Comparison of ENCODE assay signal across 22 cellular contexts in genomic region chr22:19517171-19517500, GRCh38. TPM values are rescaled to one million over a fixed set of nuclear protein-coding genes. Genes with fewer than 3 reads are reported as not detected.
"Had no signal": no experiment of that assay in that cellular context is flagged by ENCODE, and none has a peak within 500 bp of the region (broad histone marks: within the 10 kb centered on the region; RNA-seq: fewer than 3 reads in every experiment).

No MANE protein-coding gene starts in this region.

- H3K27ac ChIP-seq: esophagus squamous epithelium, gastroesophageal sphincter, left lung, lower lobe of right lung, right atrium auricular region, sigmoid colon, skin epidermis, suprapubic skin, thyroid gland, upper lobe of left lung, vagina had no signal

- H3K27ac Mint-ChIP-seq: naive B cell, nephron progenitor cell had no signal

- H3K4me1 Mint-ChIP-seq: naive B cell had no signal

- FAIRE-seq: keratinocyte had no signal

- H3K4me3 Mint-ChIP-seq: naive B cell, nephron progenitor cell had no signal

- H3K36me3 ChIP-seq: esophagus squamous epithelium, gastroesophageal sphincter, lower lobe of right lung, right atrium auricular region, sigmoid colon, suprapubic skin, thyroid gland, vagina had no signal

- H3K27me3 ChIP-seq: right atrium auricular region, suprapubic skin, thyroid gland, upper lobe of left lung, vagina had no signal

- ATAC-seq: gastroesophageal sphincter; left lung; lower lobe of right lung; stimulated activated naive CD8-positive, alpha-beta T cell treated with anti-CD3 and anti-CD28 coated beads, Interleukin-15, Interleukin-2, amounts not matched to agents 100 U/mL and 50 U/mL, for 24 hours had no signal

- H3K4me3 ChIP-seq: esophagus squamous epithelium, gastroesophageal sphincter, left lung, lower lobe of right lung, right atrium auricular region, sigmoid colon, skin epidermis, suprapubic skin, thyroid gland, upper lobe of left lung, vagina had no signal

- DNase-seq: effector memory CD4-positive, alpha-beta T cell; esophagus squamous epithelium; foreskin fibroblast; glutamatergic neuron; left lung; lower lobe of right lung; mesenchymal stem cell; naive B cell; nephron progenitor cell; sigmoid colon; stimulated activated CD4-positive, alpha-beta T cell treated with anti-CD3 and anti-CD28 coated beads, Interleukin-2, amount 100 ng/mL, for 24 hours; stimulated activated CD4-positive, alpha-beta T cell treated with anti-CD3 and anti-CD28 coated beads, Interleukin-4, amount 100 ng/mL, for 4 hours; stimulated activated naive CD8-positive, alpha-beta T cell treated with anti-CD3 and anti-CD28 coated beads, Interleukin-15, Interleukin-2, amounts not matched to agents 100 U/mL and 50 U/mL, for 24 hours; thyroid gland; upper lobe of left lung had no signal

- H3K9me3 ChIP-seq: esophagus squamous epithelium, lower lobe of right lung, suprapubic skin, thyroid gland, upper lobe of left lung, vagina had no signal

- H3K4me1 ChIP-seq: esophagus squamous epithelium, gastroesophageal sphincter, left lung, lower lobe of right lung, suprapubic skin, thyroid gland, upper lobe of left lung, vagina had no signal

RNA-seq across cellular contexts. Expression of gene CLDN5, which starts 7.1 kb away (rescaled TPM):
- total RNA-seq: osteocyte had no signal
- polyA plus RNA-seq: keratinocyte had no signal
